Comparison of ENCODE assay signal across 19 cellular contexts in genomic region chr11:69486056-69486772, GRCh38. TPM values are rescaled to one million over a fixed set of nuclear protein-coding genes. Genes with fewer than 3 reads are reported as not detected.
"Had no signal": no experiment of that assay in that cellular context is flagged by ENCODE, and none has a peak within 500 bp of the region (broad histone marks: within the 10 kb centered on the region; RNA-seq: fewer than 3 reads in every experiment).

No MANE protein-coding gene starts in this region.

- H3K27me3 Mint-ChIP-seq: activated CD4-positive, alpha-beta T cell treated with anti-CD3 and anti-CD28 coated beads, Interleukin-2, amount 10 ng/mL, durations not matched to agents 7 days and 5 days; stimulated activated naive CD8-positive, alpha-beta T cell treated with anti-CD3 and anti-CD28 coated beads, Interleukin-15, Interleukin-2, amounts not matched to agents 100 ng/mL and 50 ng/mL, for 24 hours had no signal

- ATAC-seq: esophagus mucosa, WTC11 had no signal

- DNase-seq: activated CD4-positive, alpha-beta T cell treated with anti-CD3 and anti-CD28 coated beads, Interleukin-2, amount 10 ng/mL, durations not matched to agents 7 days and 5 days; activated naive CD4-positive, alpha-beta T cell treated with Interleukin-2 at 50 U/mL for 16 hours; hippocampal formation; occipital lobe; SW 1271 had no signal

- H3K4me3 ChIP-seq: prostate gland, testis had no signal

- H3K4me3 Mint-ChIP-seq: activated CD4-positive, alpha-beta T cell treated with anti-CD3 and anti-CD28 coated beads, Interleukin-2, amount 10 ng/mL, durations not matched to agents 7 days and 5 days; activated T-helper 1 cell treated with anti-CD3 and anti-CD28 coated beads, Interleukin-12 subunit alpha, Interleukin-12 subunit beta, Interleukin-2, Interleukin-4 antibody, amounts not matched to agents 30 ng/mL and 10 ng/mL and 1 ng/mL, durations not matched to agents 14 hours and 24 hours and 36 hours; nephron; stimulated activated naive CD8-positive, alpha-beta T cell treated with anti-CD3 and anti-CD28 coated beads, Interleukin-15, Interleukin-2, amounts not matched to agents 100 ng/mL and 50 ng/mL, for 24 hours; WTC11 had no signal

- H3K27ac ChIP-seq: prostate gland, testis had no signal

- H3K27me3 ChIP-seq: testis had no signal

- H3K4me1 ChIP-seq: prostate gland, testis had no signal

- H3K36me3 Mint-ChIP-seq: WTC11 had no signal

- H3K36me3 ChIP-seq: prostate gland had no signal

- H3K9me3 Mint-ChIP-seq: activated CD4-positive, alpha-beta T cell treated with anti-CD3 and anti-CD28 coated beads, Interleukin-2, amount 10 ng/mL, durations not matched to agents 7 days and 5 days; activated T-helper 1 cell treated with anti-CD3 and anti-CD28 coated beads, Interleukin-12 subunit alpha, Interleukin-12 subunit beta, Interleukin-2, Interleukin-4 antibody, amounts not matched to agents 30 ng/mL and 10 ng/mL and 1 ng/mL, durations not matched to agents 14 hours and 24 hours and 36 hours; nephron; stimulated activated naive CD8-positive, alpha-beta T cell treated with anti-CD3 and anti-CD28 coated beads, Interleukin-15, Interleukin-2, amounts not matched to agents 100 ng/mL and 50 ng/mL, for 24 hours; WTC11 had no signal

- H3K27ac Mint-ChIP-seq: activated CD4-positive, alpha-beta T cell treated with anti-CD3 and anti-CD28 coated beads, Interleukin-2, amount 10 ng/mL, durations not matched to agents 7 days and 5 days; activated T-helper 1 cell treated with anti-CD3 and anti-CD28 coated beads, Interleukin-12 subunit alpha, Interleukin-12 subunit beta, Interleukin-2, Interleukin-4 antibody, amounts not matched to agents 30 ng/mL and 10 ng/mL and 1 ng/mL, durations not matched to agents 14 hours and 24 hours and 36 hours; nephron; stimulated activated naive CD8-positive, alpha-beta T cell treated with anti-CD3 and anti-CD28 coated beads, Interleukin-15, Interleukin-2, amounts not matched to agents 100 ng/mL and 50 ng/mL, for 24 hours; WTC11 had no signal

- H3K9me3 ChIP-seq: prostate gland, testis had no signal

- H3K4me1 Mint-ChIP-seq: activated CD4-positive, alpha-beta T cell treated with anti-CD3 and anti-CD28 coated beads, Interleukin-2, amount 10 ng/mL, durations not matched to agents 7 days and 5 days had no signal

RNA-seq across cellular contexts. Expression of gene LINC01488, which starts 4.8 kb away (rescaled TPM):
- total RNA-seq: activated CD4-positive, alpha-beta T cell treated with anti-CD3 and anti-CD28 coated beads, Interleukin-2, amount 10 ng/mL, durations not matched to agents 7 days and 5 days; activated T-helper 1 cell treated with anti-CD3 and anti-CD28 coated beads, Interleukin-12 subunit alpha, Interleukin-12 subunit beta, Interleukin-2, Interleukin-4 antibody, amounts not matched to agents 30 ng/mL and 10 ng/mL and 1 ng/mL, durations not matched to agents 14 hours and 24 hours and 36 hours; astrocyte; esophagus mucosa; fibroblast of villous mesenchyme; glomerular endothelial cell; lower leg skin; occipital lobe; prostate gland; sciatic nerve; T-helper 2 cell treated with Interferon-gamma antibody and Interleukin-4, amounts not matched to agents 100 ng/mL and 5 ng/mL, for 36 hours; testis; WTC11 had no signal
- polyA plus RNA-seq: keratinocyte had no signal
